Comparison of ENCODE assay signal across 27 cellular contexts in genomic region chr1:201444792-201445191, GRCh38. TPM values are rescaled to one million over a fixed set of nuclear protein-coding genes. Genes with fewer than 3 reads are reported as not detected.
DNase-seq lines count a peak whose midpoint lies in the region; ATAC-seq and TF ChIP-seq lines count a peak whose summit lies in the region.
"Had no signal": no experiment of that assay in that cellular context is flagged by ENCODE, and none has a peak within 500 bp of the region (broad histone marks: within the 10 kb centered on the region; RNA-seq: fewer than 3 reads in every experiment).

No MANE protein-coding gene starts in this region.

- H3K36me3 Mint-ChIP-seq in activated T-helper 1 cell treated with anti-CD3 and anti-CD28 coated beads, Interleukin-12 subunit alpha, Interleukin-12 subunit beta, Interleukin-2, Interleukin-4 antibody, amounts not matched to agents 30 ng/mL and 10 ng/mL and 1 ng/mL, durations not matched to agents 14 hours and 24 hours and 36 hours (ENCODE audit: low read depth): no peaks in the 10 kb centered on the region

- H3K27ac Mint-ChIP-seq in activated T-helper 1 cell treated with anti-CD3 and anti-CD28 coated beads, Interleukin-12 subunit alpha, Interleukin-12 subunit beta, Interleukin-2, Interleukin-4 antibody, amounts not matched to agents 30 ng/mL and 10 ng/mL and 1 ng/mL, durations not matched to agents 14 hours and 24 hours and 36 hours: no peak overlapping the region

- no peaks in the 10 kb centered on the region for H3K9me3 Mint-ChIP-seq in activated T-helper 1 cell treated with anti-CD3 and anti-CD28 coated beads, Interleukin-12 subunit alpha, Interleukin-12 subunit beta, Interleukin-2, Interleukin-4 antibody, amounts not matched to agents 30 ng/mL and 10 ng/mL and 1 ng/mL, durations not matched to agents 14 hours and 24 hours and 36 hours
- H3K9me3 Mint-ChIP-seq: central memory CD8-positive, alpha-beta T cell had no signal

- no peak for TF ChIP-seq CTCF in fibroblast of pulmonary artery (IDR thresholded peaks at IDR 0.05; ENCODE audit: low read length, missing control alignments)

- intact Hi-C loops in activated T-helper 1 cell treated with anti-CD3 and anti-CD28 coated beads, Interleukin-12 subunit alpha, Interleukin-12 subunit beta, Interleukin-2, Interleukin-4 antibody, amounts not matched to agents 30 ng/mL and 10 ng/mL and 1 ng/mL, durations not matched to agents 14 hours and 24 hours and 36 hours (cut with micrococcal nuclease): no loop called here

- peaks cover 18% of the 10 kb centered on the region for H3K27me3 Mint-ChIP-seq in activated T-helper 1 cell treated with anti-CD3 and anti-CD28 coated beads, Interleukin-12 subunit alpha, Interleukin-12 subunit beta, Interleukin-2, Interleukin-4 antibody, amounts not matched to agents 30 ng/mL and 10 ng/mL and 1 ng/mL, durations not matched to agents 14 hours and 24 hours and 36 hours (ENCODE audit: insufficient read depth)

- no peak overlapping the region for H3K4me3 Mint-ChIP-seq in activated T-helper 1 cell treated with anti-CD3 and anti-CD28 coated beads, Interleukin-12 subunit alpha, Interleukin-12 subunit beta, Interleukin-2, Interleukin-4 antibody, amounts not matched to agents 30 ng/mL and 10 ng/mL and 1 ng/mL, durations not matched to agents 14 hours and 24 hours and 36 hours
- H3K4me3 Mint-ChIP-seq: central memory CD8-positive, alpha-beta T cell; neural crest cell had no signal

- no peak for ATAC-seq in HG02840 (IDR thresholded peaks at IDR 0.05; ENCODE audit: low FRiP score, unreplicated experiment)
- ATAC-seq: esophagus mucosa had no signal

- no peak overlapping the region for H3K4me3 ChIP-seq in fibroblast of pulmonary artery (replicated peaks; ENCODE audit: low read depth, low read length)
- H3K4me3 ChIP-seq: left ventricle myocardium inferior, Peyer's patch, spleen had no signal

- peaks cover 14% of the 10 kb centered on the region for H3K4me1 Mint-ChIP-seq in activated T-helper 1 cell treated with anti-CD3 and anti-CD28 coated beads, Interleukin-12 subunit alpha, Interleukin-12 subunit beta, Interleukin-2, Interleukin-4 antibody, amounts not matched to agents 30 ng/mL and 10 ng/mL and 1 ng/mL, durations not matched to agents 14 hours and 24 hours and 36 hours (ENCODE audit: low read depth)

- DNase-seq in D341Med (ENCODE audit: low spot score): peak; percentile 20
- DNase-seq in HT1080 (ENCODE audit: low read depth): peak; percentile 86
- DNase-seq in SW480 (ENCODE audit: low spot score): peak; percentile 71
- DNase-seq in fibroblast of pulmonary artery (ENCODE audit: low read depth): peak; percentile 47
- no peak for DNase-seq in activated T-helper 1 cell treated with anti-CD3 and anti-CD28 coated beads, Interleukin-12 subunit alpha, Interleukin-12 subunit beta, Interleukin-2, Interleukin-4 antibody, amounts not matched to agents 30 ng/mL and 10 ng/mL and 1 ng/mL, durations not matched to agents 14 hours and 24 hours and 36 hours (ENCODE audit: low spot score)
- no peak for DNase-seq in activated T-cell treated with anti-CD3 and anti-CD28 coated beads, Interleukin-2, amount 50 U/mL, for 1 hour
- no peak for DNase-seq in stimulated activated naive CD4-positive, alpha-beta T cell (lab: John Stamatoyannopoulos, UW)
- DNase-seq: activated gamma-delta T cell treated with Interleukin-2 at 50 U/mL for 16 hours; amygdala; DMS 273 treated with DMSO at 0.1 percent for 48 hours; effector CD4-positive, alpha-beta T cell; glutamatergic neuron; left ventricle myocardium inferior; NCI-H2227 treated with DMSO at 0.1 percent for 48 hours; Peyer's patch; spleen; stimulated activated CD4-positive, alpha-beta T cell treated with anti-CD3 and anti-CD28 coated beads, Interleukin-4, amount 100 ng/mL, for 4 hours; SW 1271 had no signal

RNA-seq across cellular contexts. Expression of gene TNNI1, which starts 23.3 kb away (rescaled TPM):
- not detected in 2 replicates for total RNA-seq in HT1080 (2014; rRNA removed; shearing (Covaris generic))
- polyA plus RNA-seq in HT1080 (2015; cell fraction: cytosol; rRNA removed): not detected in 2 replicates
- not detected in 2 replicates for polyA plus RNA-seq in HT1080 (2015; cell fraction: nucleus; rRNA removed)
- total RNA-seq in activated T-helper 1 cell treated with anti-CD3 and anti-CD28 coated beads, Interleukin-12 subunit alpha, Interleukin-12 subunit beta, Interleukin-2, Interleukin-4 antibody, amounts not matched to agents 30 ng/mL and 10 ng/mL and 1 ng/mL, durations not matched to agents 14 hours and 24 hours and 36 hours: not detected in 2 replicates
- total RNA-seq: A673, esophagus mucosa, HT-29, mononuclear cell, pulmonary artery endothelial cell, spleen had no signal
- polyA plus RNA-seq: urinary bladder had no signal

RNA-seq across cellular contexts. Expression of gene PHLDA3, which starts 24.2 kb away (rescaled TPM):
- 91.8 and 111 TPM in 2 replicates for total RNA-seq in HT1080 (2014; rRNA removed; shearing (Covaris generic))
- 104 and 143 TPM in 2 replicates for polyA plus RNA-seq in HT1080 (2015; cell fraction: cytosol; rRNA removed)
- polyA plus RNA-seq in HT1080 (2015; cell fraction: nucleus; rRNA removed): 90.0 and 94.6 TPM in 2 replicates
- 16.6 and 17.3 TPM in 2 replicates for total RNA-seq in activated T-helper 1 cell treated with anti-CD3 and anti-CD28 coated beads, Interleukin-12 subunit alpha, Interleukin-12 subunit beta, Interleukin-2, Interleukin-4 antibody, amounts not matched to agents 30 ng/mL and 10 ng/mL and 1 ng/mL, durations not matched to agents 14 hours and 24 hours and 36 hours

RNA-seq across cellular contexts. Expression of gene LAD1, which starts 45.7 kb away (rescaled TPM):
- not detected in 2 replicates for total RNA-seq in HT1080 (2014; rRNA removed; shearing (Covaris generic))
- polyA plus RNA-seq in HT1080 (2015; cell fraction: cytosol; rRNA removed): not detected in 2 replicates
- not detected in 2 replicates for polyA plus RNA-seq in HT1080 (2015; cell fraction: nucleus; rRNA removed)
- not detected in 2 replicates for total RNA-seq in activated T-helper 1 cell treated with anti-CD3 and anti-CD28 coated beads, Interleukin-12 subunit alpha, Interleukin-12 subunit beta, Interleukin-2, Interleukin-4 antibody, amounts not matched to agents 30 ng/mL and 10 ng/mL and 1 ng/mL, durations not matched to agents 14 hours and 24 hours and 36 hours
- total RNA-seq: A673, mononuclear cell, neural crest cell, pulmonary artery endothelial cell had no signal

Comparison
In these comparisons a context has a peak if more than half of its experiments do, and no peak if none do; other contexts are left out.
1. DNase-seq: peak in D341Med (single experiment), HT1080 (single experiment), SW480 (single experiment) and fibroblast of pulmonary artery (single experiment); none in activated T-helper 1 cell treated with anti-CD3 and anti-CD28 coated beads, Interleukin-12 subunit alpha, Interleukin-12 subunit beta, Interleukin-2, Interleukin-4 antibody, amounts not matched to agents 30 ng/mL and 10 ng/mL and 1 ng/mL, durations not matched to agents 14 hours and 24 hours and 36 hours (single experiment), activated T-cell treated with anti-CD3 and anti-CD28 coated beads, Interleukin-2, amount 50 U/mL, for 1 hour (single experiment) and stimulated activated naive CD4-positive, alpha-beta T cell (0 of 6).